Comparison of ENCODE assay signal across 14 cellular contexts in genomic region chr14:103735439-103735814, GRCh38. TPM values are rescaled to one million over a fixed set of nuclear protein-coding genes. Genes with fewer than 3 reads are reported as not detected.
A peak's percentile ranks its signal among the peaks of the same experiment; 100 is the strongest.
DNase-seq lines count a peak whose midpoint lies in the region; ATAC-seq and TF ChIP-seq lines count a peak whose summit lies in the region.
"Had no signal": no experiment of that assay in that cellular context is flagged by ENCODE, and none has a peak within 500 bp of the region (broad histone marks: within the 10 kb centered on the region; RNA-seq: fewer than 3 reads in every experiment).

No MANE protein-coding gene starts in this region.

- no peak overlapping the region for H3K23ac ChIP-seq in trophoblast cell (ENCODE audit: low read length)

- H3K79me2 ChIP-seq in trophoblast cell (ENCODE audit: control insufficient read depth, insufficient read depth, low read length, poor library complexity), result peaks cover 3% of the 10 kb centered on the region

- TF ChIP-seq POLR2A in uterus (IDR thresholded peaks at IDR 0.05), result no peak

- no peaks in the 10 kb centered on the region for H3K9me3 Mint-ChIP-seq in brain
- H3K9me3 Mint-ChIP-seq: activated naive CD4-positive, alpha-beta T cell treated with anti-CD3 and anti-CD28 coated beads, Interleukin-2, amount 50 U/mL, for 24 hours; stimulated activated naive B cell treated with anti-CD40 and anti-IgM and Interleukin-4, amounts not matched to agents 10 μg/mL and 1 μg/mL and 100 μg/mL, for 72 hours had no signal

- H3K4me1 ChIP-seq in trophoblast cell (ENCODE audit: control insufficient read depth in 1 of 2, insufficient read depth in 2 of 2, low read length in 2 of 2) (peaks cover 34 to 44% of the 10 kb centered on the region in 2 experiments), uterus (peaks cover 4 to 7% of the 10 kb centered on the region in 2 donors)
- H3K4me1 ChIP-seq: BLaER1 treated with 17β-estradiol and CSF1 and Interleukin-3, amounts not matched to agents 10 nM and 100 nM had no signal

- peak overlapping the region; percentile 20 for H3K18ac ChIP-seq in trophoblast cell (ENCODE audit: low read length)

- no peaks in the 10 kb centered on the region for H3K27me3 Mint-ChIP-seq in brain
- H3K27me3 Mint-ChIP-seq: activated naive CD4-positive, alpha-beta T cell treated with anti-CD3 and anti-CD28 coated beads, Interleukin-2, amount 50 U/mL, for 24 hours; stimulated activated naive B cell treated with anti-CD40 and anti-IgM and Interleukin-4, amounts not matched to agents 10 μg/mL and 1 μg/mL and 100 μg/mL, for 72 hours had no signal

- H3K79me1 ChIP-seq in trophoblast cell (ENCODE audit: low read length), result peaks cover 13% of the 10 kb centered on the region

- no peak overlapping the region for H3K9ac ChIP-seq in trophoblast cell (ENCODE audit: low read length)
- H3K9ac ChIP-seq: BLaER1 treated with 17β-estradiol and CSF1 and Interleukin-3, amounts not matched to agents 10 nM and 100 nM had no signal

- H3K4me3 Mint-ChIP-seq in brain, result no peak overlapping the region
- H3K4me3 Mint-ChIP-seq: activated naive CD4-positive, alpha-beta T cell treated with anti-CD3 and anti-CD28 coated beads, Interleukin-2, amount 50 U/mL, for 24 hours; stimulated activated naive B cell treated with anti-CD40 and anti-IgM and Interleukin-4, amounts not matched to agents 10 μg/mL and 1 μg/mL and 100 μg/mL, for 72 hours had no signal

- H3K36me3 Mint-ChIP-seq in brain, result peaks cover 21% of the 10 kb centered on the region

- peaks cover 16% of the 10 kb centered on the region for H3K4me1 Mint-ChIP-seq in brain
- H3K4me1 Mint-ChIP-seq: activated naive CD4-positive, alpha-beta T cell treated with anti-CD3 and anti-CD28 coated beads, Interleukin-2, amount 50 U/mL, for 24 hours; stimulated activated naive B cell treated with anti-CD40 and anti-IgM and Interleukin-4, amounts not matched to agents 10 μg/mL and 1 μg/mL and 100 μg/mL, for 72 hours had no signal

- H3K9me3 ChIP-seq in trophoblast cell (ENCODE audit: insufficient read depth, low read depth, low read length) (peaks cover 6% of the 10 kb centered on the region), uterus (no peaks in the 10 kb centered on the region)
- H3K9me3 ChIP-seq: BLaER1 treated with 17β-estradiol and CSF1 and Interleukin-3, amounts not matched to agents 10 nM and 100 nM had no signal

- H2BK5ac ChIP-seq in trophoblast cell (ENCODE audit: low read depth, low read length, poor library complexity), result peak overlapping the region; percentile 6

- peak overlapping the region in 4 of 5 experiments; percentile 34 to 78 (median 60) for H3K27ac Mint-ChIP-seq in brain
- H3K27ac Mint-ChIP-seq: activated naive CD4-positive, alpha-beta T cell treated with anti-CD3 and anti-CD28 coated beads, Interleukin-2, amount 50 U/mL, for 24 hours had no signal

- peak overlapping the region; percentile 3 for H4K8ac ChIP-seq in trophoblast cell (ENCODE audit: low read depth, low read length)

- no peak overlapping the region for H2AFZ ChIP-seq in trophoblast cell (ENCODE audit: insufficient read depth, low read length, poor library complexity)

- DNase-seq in Right ventricle myocardium inferior (ENCODE audit: missing footprints) (peak; percentile 46), trophoblast cell (no peak), uterus (peak in 1 of 2 donors; percentile 15), AG08396 (ENCODE audit: low spot score) (no peak), SW480 (ENCODE audit: low spot score) (no peak)
- DNase-seq: activated CD4-positive, alpha-beta T cell treated with anti-CD3 and anti-CD28 coated beads, Interleukin-2, amount 50 U/mL, for 1 hour; activated T-cell treated with anti-CD3 and anti-CD28 coated beads, Interleukin-2, amount 50 U/mL, for 1 hour; glutamatergic neuron; stimulated activated naive B cell treated with anti-CD40 and anti-IgM and Interleukin-4, amounts not matched to agents 10 μg/mL and 1 μg/mL and 100 μg/mL, for 72 hours had no signal

- no CpG with 5 or more reads among the region's 7 CpGs for WGBS in trophoblast cell (ENCODE audit: extremely low coverage, insufficient coverage, insufficient read length)

- H4K91ac ChIP-seq in trophoblast cell (ENCODE audit: low read depth, low read length), result peak overlapping the region; percentile 22

- peak overlapping the region; percentile 40 for H3K14ac ChIP-seq in trophoblast cell (ENCODE audit: low read length)

- ATAC-seq in Right ventricle myocardium inferior (peak; percentile 14), GM18873 (IDR thresholded peaks at IDR 0.05; ENCODE audit: low FRiP score, unreplicated experiment) (no peak)
- ATAC-seq: stimulated activated naive B cell treated with anti-CD40 and anti-IgM and Interleukin-4, amounts not matched to agents 10 μg/mL and 1 μg/mL and 100 μg/mL, for 72 hours had no signal

- no peak overlapping the region for H4K12ac ChIP-seq in trophoblast cell (ENCODE audit: low read depth, low read length)

- no peak overlapping the region for H3K27ac ChIP-seq in trophoblast cell (ENCODE audit: low read depth, low read length)
- peak overlapping the region; percentile 74 to 87 for H3K27ac ChIP-seq in uterus
- H3K27ac ChIP-seq: BLaER1 treated with 17β-estradiol and CSF1 and Interleukin-3, amounts not matched to agents 10 nM and 100 nM had no signal

- H3K36me3 ChIP-seq in trophoblast cell (ENCODE audit: control insufficient read depth in 1 of 2, insufficient read depth in 2 of 2, low read length in 2 of 2) (peaks cover 38 to 48% of the 10 kb centered on the region in 2 experiments), uterus (no peaks in the 10 kb centered on the region)

- H3K4ac ChIP-seq in trophoblast cell (ENCODE audit: low read depth, low read length), result no peak overlapping the region

- H3K27me3 ChIP-seq in trophoblast cell (ENCODE audit: insufficient read depth, low read length) (no peaks in the 10 kb centered on the region), uterus (no peaks in the 10 kb centered on the region)
- H3K27me3 ChIP-seq: BLaER1 treated with 17β-estradiol and CSF1 and Interleukin-3, amounts not matched to agents 10 nM and 100 nM had no signal

- H3K4me3 ChIP-seq in trophoblast cell (ENCODE audit: low read depth, low read length) (no peak overlapping the region), uterus (no peak overlapping the region)
- H3K4me3 ChIP-seq: BLaER1 treated with 17β-estradiol and CSF1 and Interleukin-3, amounts not matched to agents 10 nM and 100 nM; smooth muscle cell had no signal

- intact Hi-C loops in Right ventricle myocardium inferior (cut with DNase I) (no loop called here), uterus (cut with DNase I; ENCODE audit: low total_unique reads) (no loop called here)

- H2BK12ac ChIP-seq in trophoblast cell (ENCODE audit: low read length), result peak overlapping the region; percentile 33

- no peak overlapping the region for H2AK5ac ChIP-seq in trophoblast cell (ENCODE audit: low read length)

- H3K4me2 ChIP-seq in trophoblast cell (ENCODE audit: low read length), result no peak overlapping the region
- H3K4me2 ChIP-seq: BLaER1 treated with 17β-estradiol and CSF1 and Interleukin-3, amounts not matched to agents 10 nM and 100 nM; smooth muscle cell had no signal

- peak overlapping the region; percentile 27 for H2BK120ac ChIP-seq in trophoblast cell (ENCODE audit: insufficient read depth, low read length, poor library complexity)

- TF ChIP-seq CTCF in brain (conservative IDR thresholded peaks at IDR 0.05) (no peak), uterus (IDR thresholded peaks at IDR 0.05) (no peak)

RNA-seq across cellular contexts. Expression of gene ZFYVE21, which starts 19.8 kb away (rescaled TPM):
- polyA plus RNA-seq in brain (ENCODE audit: insufficient read depth, low read depth, low replicate concordance), result 47.5 TPM
- total RNA-seq in Right ventricle myocardium inferior (46.9 TPM), uterus (100 to 1,000 TPM in 2 of 4 donors, 10 to 100 TPM in 2; 73.2 to 276 (median 103) TPM)
- 49.1 and 50.0 TPM in 2 replicates for polyA plus RNA-seq in trophoblast cell (2013)

RNA-seq across cellular contexts. Expression of gene XRCC3, which starts 20.2 kb away (rescaled TPM):
- polyA plus RNA-seq in brain (ENCODE audit: insufficient read depth, low read depth, low replicate concordance), result 17.5 TPM
- total RNA-seq in Right ventricle myocardium inferior (2.8 TPM), uterus (10 to 100 TPM in 1 of 4 donors, 1 to 10 TPM in 2, under 1 TPM in 1; 0.59 to 14.4 (median 5.2) TPM)
- 10.1 and 11.7 TPM in 2 replicates for polyA plus RNA-seq in trophoblast cell (2013)
